Comparison of ENCODE assay signal across 8 cellular contexts in genomic region chr15:25850154-25851111, GRCh38. TPM values are rescaled to one million over a fixed set of nuclear protein-coding genes. Genes with fewer than 3 reads are reported as not detected.
DNase-seq lines count a peak whose midpoint lies in the region; ATAC-seq, FAIRE-seq and TF ChIP-seq lines count a peak whose summit lies in the region.
"Had no signal": no experiment of that assay in that cellular context is flagged by ENCODE, and none has a peak within 500 bp of the region (broad histone marks: within the 10 kb centered on the region; RNA-seq: fewer than 3 reads in every experiment).

No MANE protein-coding gene starts in this region.

- H3K79me2 ChIP-seq in HepG2 (ENCODE audit: insufficient read depth, low read length), result no peaks in the 10 kb centered on the region

- DNase-seq in WTC11 (ENCODE audit: low spot score), result peak; percentile 53
- DNase-seq in chondrocyte (ENCODE audit: low spot score), result peak; percentile 93
- DNase-seq in HepG2 (ENCODE audit: low spot score), result peak; percentile 74
- DNase-seq in stimulated activated CD4-positive, alpha-beta T cell treated with anti-CD3 and anti-CD28 coated beads, TNF-alpha, amount 100 ng/mL, for 48 hours (ENCODE audit: low read depth in 3 of 3), result peak; percentile 56 to 75 (median 66)
- DNase-seq in GM19238 (ENCODE audit: insufficient read length, low spot score), result no peak

- TF ChIP-seq POLR2A in HepG2 (IDR thresholded peaks at IDR 0.05; ENCODE audit: insufficient read depth in 1 of 2, low read depth in 2 of 2, low read length in 2 of 2), result 0 out of 4 replicates have a peak, but pooled peaks of 1 of the 2 experiments have one; percentile 36

- H3K27ac Mint-ChIP-seq in WTC11 (peak overlapping the region; percentile 81), chondrocyte (ENCODE audit: unreplicated experiment) (peak overlapping the region; percentile 93)

- H3K36me3 Mint-ChIP-seq in WTC11, result no peaks in the 10 kb centered on the region
- peaks cover 13% of the 10 kb centered on the region for H3K36me3 Mint-ChIP-seq in chondrocyte (ENCODE audit: low read depth)

- peaks cover 66% of the 10 kb centered on the region for H3K4me1 ChIP-seq in HepG2 (ENCODE audit: insufficient read depth, low read length)

- H3K9me3 ChIP-seq in HepG2 (ENCODE audit: low read length), result no peaks in the 10 kb centered on the region
- H3K9me3 ChIP-seq: neutrophil had no signal

- 6% methylated on average over 23 of the region's 36 CpGs for whole genome bisulfite sequencing in HepG2 (ENCODE audit: low lambda C conversion rate)

- peak overlapping the region; percentile 75 for H3K4me2 ChIP-seq in HepG2 (ENCODE audit: low read depth, low read length)

- no peak for TF ChIP-seq EP300 in HepG2 (IDR thresholded peaks at IDR 0.05; ENCODE audit: low read depth in 2 of 2, low read length in 2 of 2)
- TF ChIP-seq EP300 in HepG2 (CRISPR knock-in tag; IDR thresholded peaks at IDR 0.05; ENCODE audit: borderline replicate concordance), result no peak; the same call in 1 of the 2 replicates

- POLR2A ChIA-PET in WTC11 (lab: Charles Lee), result no interaction called here
- POLR2A ChIA-PET in HepG2 (lab: Yijun Ruan, JAX), result no interaction called here

- peak; percentile 18 for FAIRE-seq in HepG2 (lab: Jason Lieb, UNC)

- H3K27ac ChIP-seq in HepG2 (ENCODE audit: extremely low read length, insufficient read depth, low read length), result peak overlapping the region; percentile 58
- H3K27ac ChIP-seq: neutrophil had no signal

- no peaks in the 10 kb centered on the region for H4K20me1 ChIP-seq in HepG2 (ENCODE audit: insufficient read depth, low read length)

- peaks cover 52% of the 10 kb centered on the region for H3K4me1 Mint-ChIP-seq in WTC11
- H3K4me1 Mint-ChIP-seq in chondrocyte (ENCODE audit: low read depth), result peaks cover 95% of the 10 kb centered on the region

- peak overlapping the region; percentile 58 for H3K9ac ChIP-seq in HepG2 (ENCODE audit: insufficient read depth, low read depth, low read length)

- no peak for TF ChIP-seq RAD21 in HepG2 (CRISPR knock-in tag; IDR thresholded peaks at IDR 0.05)

- H3K4me3 Mint-ChIP-seq in WTC11 (peak overlapping the region; percentile 77), chondrocyte (ENCODE audit: unreplicated experiment) (peak overlapping the region; percentile 75)

- H3K9me3 Mint-ChIP-seq in WTC11 (no peaks in the 10 kb centered on the region; the same call in 1 of the 2 replicates), chondrocyte (ENCODE audit: low read depth) (no peaks in the 10 kb centered on the region)

- CTCF ChIA-PET in WTC11 (lab: Charles Lee) (interaction anchor here (0.7 kb wide), 1 partner anchor 837 kb away, joined by 3 read pairs; no protein-coding TSS in a partner anchor), HepG2 (lab: Yijun Ruan, JAX; ENCODE audit: low intra/inter-chr PET ratio, low total read pairs) (no interaction called here)

- in situ Hi-C loops in HepG2 (cut with HindIII; ENCODE audit: extremely low pct_ligation_motif_present, low pct_unique_long_range_greater_than_20kb), result no loop called here

- H3K27me3 ChIP-seq in HepG2 (ENCODE audit: control insufficient read depth in 1 of 2, insufficient read depth in 2 of 2, low read length in 2 of 2), result no peaks in the 10 kb centered on the region; a peak in 1 of 5 replicates

- H3K36me3 ChIP-seq in HepG2 (replicated peaks in 1 of 2; ENCODE audit: control insufficient read depth in 1 of 2, insufficient read depth in 2 of 2, low read length in 2 of 2), result no peaks in the 10 kb centered on the region
- H3K36me3 ChIP-seq: neutrophil had no signal

- H2AFZ ChIP-seq in HepG2 (ENCODE audit: low read length), result peak overlapping the region; percentile 56

- ATAC-seq in GM19372 (IDR thresholded peaks at IDR 0.05; ENCODE audit: low read depth, unreplicated experiment) (peak; percentile 72), HG03432 (IDR thresholded peaks at IDR 0.05; ENCODE audit: unreplicated experiment) (peak; percentile 82), WTC11 (peak; percentile 67), HepG2 (peak; percentile 87)

- BruUV-seq in HepG2 (replicated peaks; lab: Mats Ljungman, UMichigan), result no TSS peak

- H3K27me3 Mint-ChIP-seq in WTC11 (ENCODE audit: low read depth), result no peaks in the 10 kb centered on the region; the same call in 1 of the 2 replicates
- H3K27me3 Mint-ChIP-seq in chondrocyte (ENCODE audit: low read depth), result no peaks in the 10 kb centered on the region

- intact Hi-C loops in HepG2 (cut with micrococcal nuclease; ENCODE audit: unreplicated experiment), result no loop called here

- TF ChIP-seq CTCF in WTC11 (IDR thresholded peaks at IDR 0.05), result no peak
- TF ChIP-seq CTCF in chondrocyte (IDR thresholded peaks at IDR 0.05), result no peak
- no peak for TF ChIP-seq CTCF in HepG2 (CRISPR knock-in tag; IDR thresholded peaks at IDR 0.05)

- H3K4me3 ChIP-seq in HepG2 (replicated peaks in 1 of 3; ENCODE audit: insufficient read depth in 1 of 3, low read depth in 2 of 3, low read length in 3 of 3), result peak overlapping the region; percentile 47 to 69 (median 57)

TF ChIP-seq in WTC11, 78 proteins besides CTCF, POLR2A, EP300 and RAD21:
- TF ChIP-seq NFATC4 (CRISPR knock-in tag; IDR thresholded peaks at IDR 0.05) (no peak), ZNF423 (CRISPR knock-in tag; IDR thresholded peaks at IDR 0.05) (peak; percentile 86)

TF ChIP-seq in HepG2, 621 proteins besides CTCF, POLR2A, EP300 and RAD21 (continues in another document):
- TF ChIP-seq ZNF652 (CRISPR knock-in tag; IDR thresholded peaks at IDR 0.05; ENCODE audit: borderline replicate concordance, low read depth) (peak; percentile 96), HNF1A (IDR thresholded peaks at IDR 0.05; ENCODE audit: low read depth) (no peak), HNF1A (CRISPR knock-in tag; IDR thresholded peaks at IDR 0.05; ENCODE audit: borderline replicate concordance) (0 out of 2 replicates have a peak, but pooled peaks have one; percentile 21), FOSL2 (CRISPR knock-in tag; IDR thresholded peaks at IDR 0.05) (peak; percentile 92)

RNA-seq across cellular contexts. Expression of gene ATP10A, which starts 12.7 kb away (rescaled TPM):
- total RNA-seq in WTC11 (2021) (2.1 to 2.4 TPM (median 2.1 TPM) in 3 replicates), chondrocyte (160 to 190 TPM (median 163 TPM) in 3 replicates), HepG2 (2016; rRNA removed; fragmentation: Illumina TruSeq; extraction: Trizol) (0.36 and 0.58 TPM in 2 replicates)
- total RNA-seq in HepG2 (2016; cell fraction: cytosol; rRNA removed; fragmentation: Illumina TruSeq; extraction: Trizol; ENCODE audit: low read depth), result 0.10 and 0.18 TPM in 2 replicates
- total RNA-seq in HepG2 (2016; cell fraction: insoluble cytoplasmic fraction; rRNA removed; fragmentation: Illumina TruSeq; extraction: Trizol), result 0.31 and 0.87 TPM in 2 replicates
- 0.22 and 0.24 TPM in 2 replicates for total RNA-seq in HepG2 (2016; cell fraction: membrane; rRNA removed; fragmentation: Illumina TruSeq; extraction: Trizol)
- total RNA-seq in HepG2 (2016; cell fraction: nucleus; rRNA removed; fragmentation: Illumina TruSeq; extraction: Trizol), result 0.50 and 0.65 TPM in 2 replicates
- polyA plus RNA-seq in HepG2 (2011; rRNA removed), result 3.3 and 4.2 TPM in 2 replicates
- 1.8 and 3.2 TPM in 2 replicates for polyA plus RNA-seq in HepG2 (2011; cell fraction: cytosol; rRNA removed)
- 6.5 and 9.3 TPM in 2 replicates for polyA plus RNA-seq in HepG2 (2011; cell fraction: nucleus; rRNA removed)
- 2.9 and 4.6 TPM in 2 replicates for polyA plus RNA-seq in HepG2 (2012)
- polyA plus RNA-seq in HepG2 (2016; cell fraction: cytosol; fragmentation: Illumina TruSeq; extraction: Trizol; ENCODE audit: low read depth), result 0.03 and 0.19 TPM in 2 replicates
- polyA plus RNA-seq in HepG2 (2016; cell fraction: insoluble cytoplasmic fraction; fragmentation: Illumina TruSeq; extraction: Trizol; ENCODE audit: low read depth), result 0.15 and 0.17 TPM in 2 replicates
- 0.16 and 0.19 TPM in 2 replicates for polyA plus RNA-seq in HepG2 (2016; cell fraction: membrane; fragmentation: Illumina TruSeq; extraction: Trizol; ENCODE audit: low read depth)
- 0.79 and 1.4 TPM in 2 replicates for polyA plus RNA-seq in HepG2 (2016; cell fraction: nucleus; fragmentation: Illumina TruSeq; extraction: Trizol; ENCODE audit: insufficient read depth, low read depth)
- 7.3 TPM in 1 of 2 replicates, not detected in the other for polyA minus RNA-seq in HepG2 (2011; rRNA and poly(A)+ RNA removed; ENCODE audit: low replicate concordance)
- 1.4 and 2.0 TPM in 2 replicates for polyA minus RNA-seq in HepG2 (2011; cell fraction: cytosol; rRNA and poly(A)+ RNA removed)
- polyA minus RNA-seq in HepG2 (2011; cell fraction: nucleus; rRNA and poly(A)+ RNA removed), result 6.1 and 13.8 TPM in 2 replicates

Comparison
In these comparisons a context has a peak if more than half of its experiments do, and no peak if none do; other contexts are left out.
1. RNA of gene ATP10A, which starts 12.7 kb away (total RNA-seq): 160 to 190 TPM in chondrocyte; 2.1 to 2.4 TPM in WTC11 and 0.10 to 0.87 TPM in HepG2; every median in the first group is over 10 times any median in the second.
2. Peak in every context shown above with its lines, with median percentiles within 50 percentile points of each other: ATAC-seq.